1 cellular context compared by ENCODE assay signal in the genomic region with DNA sequence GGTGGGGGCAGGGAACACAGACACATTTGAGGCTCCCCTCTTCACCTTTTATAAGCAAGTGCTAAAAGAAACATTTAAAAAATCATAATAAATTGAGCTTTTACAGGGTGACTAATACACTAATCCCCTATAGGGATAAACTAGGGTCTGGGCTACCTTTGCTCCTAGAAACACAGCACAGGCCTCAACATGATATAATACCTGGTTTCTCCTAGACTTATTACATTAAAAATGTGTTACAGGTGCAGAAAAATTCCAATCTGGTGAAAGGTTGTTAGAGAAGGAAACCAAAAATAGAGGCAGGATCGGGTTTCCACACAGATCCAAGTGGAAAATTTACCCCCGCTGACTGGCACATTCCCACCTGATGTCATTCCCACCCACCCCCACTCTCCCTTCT.
TF ChIP-seq lines count a peak whose summit lies in the region.

No MANE protein-coding gene starts in this region.

TF ChIP-seq in GM23338, 12 proteins besides CTCF, POLR2A, EP300 and RAD21 (continued from another document):
- TF ChIP-seq, protein P1, sequence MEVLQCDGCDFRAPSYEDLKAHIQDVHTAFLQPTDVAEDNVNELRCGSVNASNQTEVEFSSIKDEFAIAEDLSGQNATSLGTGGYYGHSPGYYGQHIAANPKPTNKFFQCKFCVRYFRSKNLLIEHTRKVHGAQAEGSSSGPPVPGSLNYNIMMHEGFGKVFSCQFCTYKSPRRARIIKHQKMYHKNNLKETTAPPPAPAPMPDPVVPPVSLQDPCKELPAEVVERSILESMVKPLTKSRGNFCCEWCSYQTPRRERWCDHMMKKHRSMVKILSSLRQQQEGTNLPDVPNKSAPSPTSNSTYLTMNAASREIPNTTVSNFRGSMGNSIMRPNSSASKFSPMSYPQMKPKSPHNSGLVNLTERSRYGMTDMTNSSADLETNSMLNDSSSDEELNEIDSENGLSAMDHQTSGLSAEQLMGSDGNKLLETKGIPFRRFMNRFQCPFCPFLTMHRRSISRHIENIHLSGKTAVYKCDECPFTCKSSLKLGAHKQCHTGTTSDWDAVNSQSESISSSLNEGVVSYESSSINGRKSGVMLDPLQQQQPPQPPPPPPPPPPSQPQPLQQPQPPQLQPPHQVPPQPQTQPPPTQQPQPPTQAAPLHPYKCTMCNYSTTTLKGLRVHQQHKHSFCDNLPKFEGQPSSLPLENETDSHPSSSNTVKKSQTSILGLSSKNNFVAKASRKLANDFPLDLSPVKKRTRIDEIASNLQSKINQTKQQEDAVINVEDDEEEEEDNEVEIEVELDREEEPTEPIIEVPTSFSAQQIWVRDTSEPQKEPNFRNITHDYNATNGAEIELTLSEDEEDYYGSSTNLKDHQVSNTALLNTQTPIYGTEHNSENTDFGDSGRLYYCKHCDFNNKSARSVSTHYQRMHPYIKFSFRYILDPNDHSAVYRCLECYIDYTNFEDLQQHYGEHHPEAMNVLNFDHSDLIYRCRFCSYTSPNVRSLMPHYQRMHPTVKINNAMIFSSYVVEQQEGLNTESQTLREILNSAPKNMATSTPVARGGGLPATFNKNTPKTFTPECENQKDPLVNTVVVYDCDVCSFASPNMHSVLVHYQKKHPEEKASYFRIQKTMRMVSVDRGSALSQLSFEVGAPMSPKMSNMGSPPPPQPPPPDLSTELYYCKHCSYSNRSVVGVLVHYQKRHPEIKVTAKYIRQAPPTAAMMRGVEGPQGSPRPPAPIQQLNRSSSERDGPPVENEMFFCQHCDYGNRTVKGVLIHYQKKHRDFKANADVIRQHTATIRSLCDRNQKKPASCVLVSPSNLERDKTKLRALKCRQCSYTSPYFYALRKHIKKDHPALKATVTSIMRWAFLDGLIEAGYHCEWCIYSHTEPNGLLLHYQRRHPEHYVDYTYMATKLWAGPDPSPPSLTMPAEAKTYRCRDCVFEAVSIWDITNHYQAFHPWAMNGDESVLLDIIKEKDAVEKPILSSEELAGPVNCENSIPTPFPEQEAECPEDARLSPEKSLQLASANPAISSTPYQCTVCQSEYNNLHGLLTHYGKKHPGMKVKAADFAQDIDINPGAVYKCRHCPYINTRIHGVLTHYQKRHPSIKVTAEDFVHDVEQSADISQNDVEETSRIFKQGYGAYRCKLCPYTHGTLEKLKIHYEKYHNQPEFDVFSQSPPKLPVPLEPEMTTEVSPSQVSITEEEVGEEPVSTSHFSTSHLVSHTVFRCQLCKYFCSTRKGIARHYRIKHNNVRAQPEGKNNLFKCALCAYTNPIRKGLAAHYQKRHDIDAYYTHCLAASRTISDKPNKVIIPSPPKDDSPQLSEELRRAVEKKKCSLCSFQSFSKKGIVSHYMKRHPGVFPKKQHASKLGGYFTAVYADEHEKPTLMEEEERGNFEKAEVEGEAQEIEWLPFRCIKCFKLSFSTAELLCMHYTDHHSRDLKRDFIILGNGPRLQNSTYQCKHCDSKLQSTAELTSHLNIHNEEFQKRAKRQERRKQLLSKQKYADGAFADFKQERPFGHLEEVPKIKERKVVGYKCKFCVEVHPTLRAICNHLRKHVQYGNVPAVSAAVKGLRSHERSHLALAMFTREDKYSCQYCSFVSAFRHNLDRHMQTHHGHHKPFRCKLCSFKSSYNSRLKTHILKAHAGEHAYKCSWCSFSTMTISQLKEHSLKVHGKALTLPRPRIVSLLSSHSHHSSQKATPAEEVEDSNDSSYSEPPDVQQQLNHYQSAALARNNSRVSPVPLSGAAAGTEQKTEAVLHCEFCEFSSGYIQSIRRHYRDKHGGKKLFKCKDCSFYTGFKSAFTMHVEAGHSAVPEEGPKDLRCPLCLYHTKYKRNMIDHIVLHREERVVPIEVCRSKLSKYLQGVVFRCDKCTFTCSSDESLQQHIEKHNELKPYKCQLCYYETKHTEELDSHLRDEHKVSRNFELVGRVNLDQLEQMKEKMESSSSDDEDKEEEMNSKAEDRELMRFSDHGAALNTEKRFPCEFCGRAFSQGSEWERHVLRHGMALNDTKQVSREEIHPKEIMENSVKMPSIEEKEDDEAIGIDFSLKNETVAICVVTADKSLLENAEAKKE (CRISPR knock-in tag; IDR thresholded peaks at IDR 0.05), result no peak
